Comparison of ENCODE assay signal across 11 cellular contexts in genomic region chr9:98488578-98489312, GRCh38.
DNase-seq lines count a peak whose midpoint lies in the region; ATAC-seq, FAIRE-seq and TF ChIP-seq lines count a peak whose summit lies in the region.
"Had no signal": no experiment of that assay in that cellular context is flagged by ENCODE, and none has a peak within 500 bp of the region (broad histone marks: within the 10 kb centered on the region; RNA-seq: fewer than 3 reads in every experiment).

No MANE protein-coding gene starts in this region.

- H3K4me1 Mint-ChIP-seq in activated T-cell treated with anti-CD3 and anti-CD28 coated beads, Interleukin-2, amount 50 U/mL, for 24 hours (ENCODE audit: low read depth): no peaks in the 10 kb centered on the region

- TF ChIP-seq CTCF in epithelial cell of proximal tubule (conservative IDR thresholded peaks at IDR 0.05; ENCODE audit: low read depth, low read length): no peak

- H3K9me3 Mint-ChIP-seq in activated T-cell treated with anti-CD3 and anti-CD28 coated beads, Interleukin-2, amount 50 U/mL, for 24 hours: no peaks in the 10 kb centered on the region
- H3K9me3 Mint-ChIP-seq: T-helper 1 cell treated with Interleukin-12 subunit alpha and Interleukin-12 subunit beta and Interleukin-4 antibody, amounts not matched to agents 30 μg/mL and 1 μg/mL, for 36 hours had no signal

- ATAC-seq in GM18502 (IDR thresholded peaks at IDR 0.05; ENCODE audit: poor library complexity, unreplicated experiment): no peak

- no peak overlapping the region for H3K4me3 Mint-ChIP-seq in activated T-cell treated with anti-CD3 and anti-CD28 coated beads, Interleukin-2, amount 50 U/mL, for 24 hours
- H3K4me3 Mint-ChIP-seq: T-helper 1 cell treated with Interleukin-12 subunit alpha and Interleukin-12 subunit beta and Interleukin-4 antibody, amounts not matched to agents 30 μg/mL and 1 μg/mL, for 36 hours had no signal

- DNase-seq in ELR (ENCODE audit: low read depth): peak; percentile 99
- DNase-seq in RCC 7860 (ENCODE audit: low spot score): peak; percentile 88
- peak; percentile 71 for DNase-seq in epithelial cell of proximal tubule (ENCODE audit: low read depth)
- peak; percentile 97 for DNase-seq in renal cortical epithelial cell (ENCODE audit: low read depth)
- no peak for DNase-seq in DMS 273 (lab: John Stamatoyannopoulos, UW; ENCODE audit: unreplicated experiment)
- no peak for DNase-seq in NCI-H82 (lab: John Stamatoyannopoulos, UW)
- no peak for DNase-seq in activated T-cell treated with anti-CD3 and anti-CD28 coated beads, Interleukin-2, amount 50 U/mL, for 24 hours
- DNase-seq: DMS79 treated with DMSO at 0.1 percent for 48 hours had no signal

- H3K36me3 Mint-ChIP-seq in activated T-cell treated with anti-CD3 and anti-CD28 coated beads, Interleukin-2, amount 50 U/mL, for 24 hours (ENCODE audit: low read depth): no peaks in the 10 kb centered on the region

- no peak overlapping the region for H3K4me3 ChIP-seq in epithelial cell of proximal tubule (ENCODE audit: low read depth, low read length)

- no peak overlapping the region for H3K27ac Mint-ChIP-seq in activated T-cell treated with anti-CD3 and anti-CD28 coated beads, Interleukin-2, amount 50 U/mL, for 24 hours
- H3K27ac Mint-ChIP-seq: T-helper 1 cell treated with Interleukin-12 subunit alpha and Interleukin-12 subunit beta and Interleukin-4 antibody, amounts not matched to agents 30 μg/mL and 1 μg/mL, for 36 hours had no signal

- peaks cover 16% of the 10 kb centered on the region for H3K27me3 Mint-ChIP-seq in activated T-cell treated with anti-CD3 and anti-CD28 coated beads, Interleukin-2, amount 50 U/mL, for 24 hours

- peak; percentile 25 for FAIRE-seq in RCC 7860 (lab: Jason Lieb, UNC)
- FAIRE-seq: colon had no signal

Comparison
In these comparisons a context has a peak if more than half of its experiments do, and no peak if none do; other contexts are left out.
1. DNase-seq: peak in ELR (single experiment), RCC 7860 (single experiment), epithelial cell of proximal tubule (single experiment) and renal cortical epithelial cell (single experiment); none in DMS 273 (single experiment), NCI-H82 (single experiment) and activated T-cell treated with anti-CD3 and anti-CD28 coated beads, Interleukin-2, amount 50 U/mL, for 24 hours (single experiment).